28 cellular contexts compared by ENCODE assay signal in the genomic region with DNA sequence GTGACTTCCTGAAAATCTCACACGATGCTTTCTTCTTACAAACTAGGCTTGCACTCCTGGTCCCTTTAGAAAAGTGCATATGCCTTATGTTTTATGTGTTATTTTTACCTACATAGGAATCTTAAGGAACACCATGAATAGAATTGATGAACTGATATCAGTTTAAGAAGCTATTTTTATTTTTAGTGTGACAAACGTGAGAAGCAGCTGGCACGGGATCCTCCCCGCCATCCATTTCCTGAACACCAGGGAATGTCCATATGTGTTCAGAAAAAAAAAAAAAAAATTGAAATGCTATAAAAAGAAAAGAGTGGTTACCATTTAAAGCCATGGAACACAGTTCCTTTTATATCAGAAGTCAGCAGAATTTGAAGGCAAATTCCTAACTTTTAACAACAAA.
"Had no signal": no experiment of that assay in that cellular context is flagged by ENCODE, and none has a peak within 500 bp of the region (broad histone marks: within the 10 kb centered on the region; RNA-seq: fewer than 3 reads in every experiment).

No MANE protein-coding gene starts in this region.

- H3K9ac ChIP-seq: neural progenitor cell, parathyroid adenoma had no signal

- H3K27ac ChIP-seq: neural progenitor cell, ovary, parathyroid adenoma, psoas muscle, right lobe of liver, sigmoid colon, spleen, suprapubic skin, testis, tibial artery, transverse colon, upper lobe of right lung, uterus had no signal

- H3K4me3 ChIP-seq: neural progenitor cell, ovary, psoas muscle, right lobe of liver, sigmoid colon, smooth muscle cell, spleen, suprapubic skin, testis, tibial artery, transverse colon, upper lobe of right lung, uterus had no signal

- DNase-seq: natural killer cell; occipital lobe; ovary; posterior cingulate gyrus; psoas muscle; right cardiac atrium; right lobe of liver; sigmoid colon; spleen; stimulated activated CD4-positive, alpha-beta T cell treated with anti-CD3 and anti-CD28 coated beads, Interleukin-12 subunit alpha, Interleukin-12 subunit beta, amount 100 ng/mL, for 4 hours; stimulated activated CD4-positive, alpha-beta T cell treated with anti-CD3 and anti-CD28 coated beads, Interleukin-1b, Interleukin-23, amount 100 ng/mL, for 48 hours; stimulated activated CD4-positive, alpha-beta T cell treated with anti-CD3 and anti-CD28 coated beads, Interleukin-4, amount 100 ng/mL, for 1 hour; stimulated activated CD4-positive, alpha-beta T cell treated with anti-CD3 and anti-CD28 coated beads, Interleukin-4, amount 100 ng/mL, for 4 hours; stimulated activated CD8-positive, alpha-beta memory T cell treated with anti-CD3 and anti-CD28 coated beads, Interleukin-4, amount 100 ng/mL, for 48 hours; stimulated activated naive CD4-positive, alpha-beta T cell; stimulated activated naive CD8-positive, alpha-beta T cell treated with anti-CD3 and anti-CD28 coated beads, Interleukin-15, amount 100 ng/mL, for 72 hours; stimulated activated naive CD8-positive, alpha-beta T cell treated with anti-CD3 and anti-CD28 coated beads, Interleukin-15, Interleukin-2, amounts not matched to agents 100 U/mL and 50 U/mL, for 24 hours; substantia nigra; testis; tibial artery; transverse colon; upper lobe of right lung; uterus had no signal

- H3K4me1 ChIP-seq: neural progenitor cell, parathyroid adenoma, psoas muscle, right lobe of liver, sigmoid colon, spleen, suprapubic skin, testis, tibial artery, transverse colon, upper lobe of right lung, uterus had no signal

- H3K36me3 ChIP-seq: neural progenitor cell, ovary, right lobe of liver, sigmoid colon, spleen, suprapubic skin, tibial artery, transverse colon, upper lobe of right lung, uterus had no signal

- H3K4me2 ChIP-seq: neural progenitor cell, smooth muscle cell had no signal

- H3K27me3 ChIP-seq: neural progenitor cell, ovary, right lobe of liver, sigmoid colon, spleen, suprapubic skin, testis, tibial artery, transverse colon, upper lobe of right lung, uterus had no signal

- H3K9me3 ChIP-seq: ovary, psoas muscle, right lobe of liver, sigmoid colon, suprapubic skin, testis, transverse colon, upper lobe of right lung, uterus had no signal

- ATAC-seq: natural killer cell; psoas muscle; right cardiac atrium; right lobe of liver; stimulated activated memory B cell treated with anti-CD40 and anti-IgM and Interleukin-4, amounts not matched to agents 10 μg/mL and 1 μg/mL and 100 μg/mL, for 72 hours; stimulated activated naive CD8-positive, alpha-beta T cell treated with anti-CD3 and anti-CD28 coated beads, Interleukin-15, amount 100 ng/mL, for 72 hours; stimulated activated naive CD8-positive, alpha-beta T cell treated with anti-CD3 and anti-CD28 coated beads, Interleukin-15, Interleukin-2, amounts not matched to agents 100 U/mL and 50 U/mL, for 24 hours; upper lobe of right lung had no signal
